Comparison of ENCODE assay signal across 18 cellular contexts in the genomic region with DNA sequence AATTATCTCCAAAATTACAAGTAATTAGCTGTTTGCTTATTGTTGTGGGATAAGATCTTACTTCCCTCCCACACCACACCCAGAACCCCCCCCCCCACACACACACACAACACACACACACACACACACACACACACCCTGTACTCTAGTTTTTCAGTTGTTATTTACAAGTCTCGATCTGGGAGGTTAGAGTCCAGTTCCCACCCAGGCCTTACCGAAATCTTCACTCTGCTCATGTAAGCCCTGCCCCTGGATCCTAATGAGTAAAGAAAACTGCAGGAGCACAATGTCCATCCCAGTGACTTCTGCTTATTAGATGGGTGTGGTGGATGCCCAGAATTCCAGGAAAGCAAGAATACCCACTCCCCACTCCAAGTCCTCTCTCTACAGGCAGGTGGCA. TPM values are rescaled to one million over a fixed set of nuclear protein-coding genes. Genes with fewer than 3 reads are reported as not detected.
A peak's percentile ranks its signal among the peaks of the same experiment; 100 is the strongest.
DNase-seq lines count a peak whose midpoint lies in the region; ATAC-seq and TF ChIP-seq lines count a peak whose summit lies in the region.
"Had no signal": no experiment of that assay in that cellular context is flagged by ENCODE, and none has a peak within 500 bp of the region (broad histone marks: within the 10 kb centered on the region; RNA-seq: fewer than 3 reads in every experiment).

No MANE protein-coding gene starts in this region.

- no peak overlapping the region for H3K9ac ChIP-seq in fibroblast of lung (ENCODE audit: insufficient read depth, low read length)
- H3K9ac ChIP-seq in rectal smooth muscle tissue (ENCODE audit: low read length), result no peak overlapping the region

- no peak for TF ChIP-seq CTCF in A673 (conservative IDR thresholded peaks at IDR 0.05; ENCODE audit: low read depth, low read length)
- TF ChIP-seq CTCF in RWPE2 (IDR thresholded peaks at IDR 0.05; ENCODE audit: poor library complexity, severe bottlenecking), result no peak
- no peak for TF ChIP-seq CTCF in fibroblast of lung (conservative IDR thresholded peaks at IDR 0.05 in 1 of 2, IDR thresholded peaks at IDR 0.05 in 1 of 2; ENCODE audit: low read depth in 1 of 2, low read length in 2 of 2)
- no peak for TF ChIP-seq CTCF in CD4-positive, alpha-beta T cell (IDR thresholded peaks at IDR 0.05)

- H3K36me3 ChIP-seq in A673 (ENCODE audit: insufficient read depth, low read length, poor library complexity, severe bottlenecking), result no peaks in the 10 kb centered on the region
- peaks cover 11% of the 10 kb centered on the region; the same call in 1 of the 2 replicates for H3K36me3 ChIP-seq in RWPE2 (ENCODE audit: low read depth)
- no peaks in the 10 kb centered on the region for H3K36me3 ChIP-seq in fibroblast of lung (ENCODE audit: control insufficient read depth, insufficient read depth, low read length)
- H3K36me3 ChIP-seq in rectal smooth muscle tissue (ENCODE audit: control insufficient read depth, insufficient read depth, low read length), result no peaks in the 10 kb centered on the region
- H3K36me3 ChIP-seq: ascending aorta had no signal

- no TSS peak for BruUV-seq in A673 (replicated peaks; lab: Mats Ljungman, UMichigan)

- H3K4me3 Mint-ChIP-seq in CD4-positive, alpha-beta T cell, result no peak overlapping the region
- H3K4me3 Mint-ChIP-seq: activated T-helper 17 cell treated with anti-CD3 and anti-CD28 coated beads, Interleukin-2, amount 50 U/mL, for 72 hours; naive thymus-derived CD4-positive, alpha-beta T cell had no signal

- no peak overlapping the region for H3K27ac Mint-ChIP-seq in CD4-positive, alpha-beta T cell
- H3K27ac Mint-ChIP-seq: activated T-helper 17 cell treated with anti-CD3 and anti-CD28 coated beads, Interleukin-2, amount 50 U/mL, for 72 hours had no signal

- H3K36me3 Mint-ChIP-seq in CD4-positive, alpha-beta T cell (ENCODE audit: low read depth), result no peaks in the 10 kb centered on the region
- H3K36me3 Mint-ChIP-seq: naive thymus-derived CD4-positive, alpha-beta T cell had no signal

- H3K4me1 ChIP-seq in A673 (ENCODE audit: insufficient read depth, low read length, poor library complexity, severe bottlenecking), result peaks cover 91% of the 10 kb centered on the region
- H3K4me1 ChIP-seq in RWPE2 (ENCODE audit: insufficient read depth, poor library complexity, severe bottlenecking), result peaks cover 54% of the 10 kb centered on the region
- peaks cover 37% of the 10 kb centered on the region for H3K4me1 ChIP-seq in fibroblast of lung (ENCODE audit: control insufficient read depth, extremely low read depth, insufficient read depth, low read length)
- peaks cover 24% of the 10 kb centered on the region for H3K4me1 ChIP-seq in rectal smooth muscle tissue (ENCODE audit: control insufficient read depth, insufficient read depth, low read length)

- no peak overlapping the region for H3K4me3 ChIP-seq in A673 (ENCODE audit: low read depth, low read length, poor library complexity, severe bottlenecking)
- H3K4me3 ChIP-seq in RWPE2 (ENCODE audit: severe bottlenecking), result no peak overlapping the region
- H3K4me3 ChIP-seq in fibroblast of lung (replicated peaks in 1 of 4; ENCODE audit: control extremely low read depth in 1 of 4, insufficient read depth in 1 of 4, low read depth in 3 of 4, low read length in 4 of 4), result no peak overlapping the region
- H3K4me3 ChIP-seq in rectal smooth muscle tissue (ENCODE audit: low read length), result no peak overlapping the region
- H3K4me3 ChIP-seq: ascending aorta had no signal

- peaks cover 97% of the 10 kb centered on the region for H3K79me2 ChIP-seq in fibroblast of lung (ENCODE audit: control insufficient read depth, insufficient read depth, low read length)

- no peaks in the 10 kb centered on the region for H3K9me3 Mint-ChIP-seq in CD4-positive, alpha-beta T cell
- H3K9me3 Mint-ChIP-seq: activated T-helper 17 cell treated with anti-CD3 and anti-CD28 coated beads, Interleukin-2, amount 50 U/mL, for 72 hours; naive thymus-derived CD4-positive, alpha-beta T cell had no signal

- intact Hi-C loops in A673 (cut with micrococcal nuclease; ENCODE audit: unreplicated experiment), result no loop called here
- intact Hi-C loops in CD4-positive, alpha-beta T cell (cut with DNase I, micrococcal nuclease), result no loop called here

- peaks cover 11% of the 10 kb centered on the region for H3K27me3 Mint-ChIP-seq in CD4-positive, alpha-beta T cell
- H3K27me3 Mint-ChIP-seq: activated T-helper 17 cell treated with anti-CD3 and anti-CD28 coated beads, Interleukin-2, amount 50 U/mL, for 72 hours had no signal

- POLR2A ChIA-PET in A673 (lab: Charles Lee; ENCODE audit: low non-redundant PET), result no interaction called here
- POLR2A ChIA-PET in CD4-positive, alpha-beta T cell (lab: Charles Lee), result no interaction called here

- H3K4me2 ChIP-seq in fibroblast of lung (ENCODE audit: extremely low read depth, insufficient read depth, low read length), result peak overlapping the region; percentile 9

- no peaks in the 10 kb centered on the region for H3K9me3 ChIP-seq in A673 (ENCODE audit: low read depth, low read length, poor library complexity, severe bottlenecking)
- no peaks in the 10 kb centered on the region for H3K9me3 ChIP-seq in RWPE2 (ENCODE audit: severe bottlenecking)
- no peaks in the 10 kb centered on the region for H3K9me3 ChIP-seq in fibroblast of lung (ENCODE audit: control insufficient read depth, insufficient read depth, low read depth, low read length)
- no peaks in the 10 kb centered on the region for H3K9me3 ChIP-seq in CD4-positive, alpha-beta T cell (ENCODE audit: control insufficient read depth, low read length)
- H3K9me3 ChIP-seq: ascending aorta had no signal

- H3K27me3 ChIP-seq in A673 (replicated peaks; ENCODE audit: insufficient read depth, low read depth, low read length, poor library complexity) (no peaks in the 10 kb centered on the region), RWPE2 (ENCODE audit: insufficient read depth, poor library complexity, severe bottlenecking) (no peaks in the 10 kb centered on the region), fibroblast of lung (ENCODE audit: control insufficient read depth, insufficient read depth, low read length) (no peaks in the 10 kb centered on the region), rectal smooth muscle tissue (ENCODE audit: control insufficient read depth, insufficient read depth, low read length) (no peaks in the 10 kb centered on the region)
- no peaks in the 10 kb centered on the region for H3K27me3 ChIP-seq in CD4-positive, alpha-beta T cell (ENCODE audit: control insufficient read depth, insufficient read depth, low read length)
- H3K27me3 ChIP-seq: ascending aorta, foreskin keratinocyte had no signal

- CTCF ChIA-PET in A673 (lab: Charles Lee), result no interaction called here
- CTCF ChIA-PET in CD4-positive, alpha-beta T cell (lab: Charles Lee), result no interaction called here

- ATAC-seq in RWPE2 (ENCODE audit: low read depth) (no peak), GM19351 (IDR thresholded peaks at IDR 0.05; ENCODE audit: unreplicated experiment) (no peak)
- no peak for ATAC-seq in CD4-positive, alpha-beta T cell (ENCODE audit: poor library complexity)

- DNase-seq in A673 (ENCODE audit: low spot score) (no peak), RWPE2 (ENCODE audit: low spot score) (no peak), fibroblast of lung (ENCODE audit: low read depth in 2 of 2) (no peak), DMS153 (lab: John Stamatoyannopoulos, UW) (no peak), DMS 273 (lab: John Stamatoyannopoulos, UW; ENCODE audit: unreplicated experiment) (no peak)
- no peak for DNase-seq in CD4-positive, alpha-beta T cell
- DNase-seq: activated CD4-positive, alpha-beta T cell treated with anti-CD3 and anti-CD28 coated beads, Interleukin-2, amount 50 U/mL, for 48 hours; effector CD4-positive, alpha-beta T cell; H7; naive thymus-derived CD4-positive, alpha-beta T cell; NCI-H2029; retina; stimulated activated naive CD4-positive, alpha-beta T cell treated with Interleukin-2 at 50 U/mL for 16 hours had no signal

- peak overlapping the region; percentile 73 for H3K27ac ChIP-seq in A673 (ENCODE audit: low read depth, low read length, poor library complexity, severe bottlenecking)
- H3K27ac ChIP-seq in RWPE2 (ENCODE audit: poor library complexity, severe bottlenecking), result peak overlapping the region; percentile 78
- H3K27ac ChIP-seq in fibroblast of lung (ENCODE audit: insufficient read depth, low read length), result peak overlapping the region; percentile 28
- peak overlapping the region; percentile 71 for H3K27ac ChIP-seq in rectal smooth muscle tissue (ENCODE audit: low read depth, low read length)
- H3K27ac ChIP-seq in CD4-positive, alpha-beta T cell (ENCODE audit: low read depth, low read length), result no peak overlapping the region
- H3K27ac ChIP-seq: ascending aorta, foreskin keratinocyte had no signal

- no peak overlapping the region for H2AFZ ChIP-seq in fibroblast of lung (ENCODE audit: low read length)

- H4K20me1 ChIP-seq in fibroblast of lung (ENCODE audit: control insufficient read depth, extremely low read depth, insufficient read depth, low read length), result no peaks in the 10 kb centered on the region

- H3K4me1 Mint-ChIP-seq in CD4-positive, alpha-beta T cell (ENCODE audit: low read depth), result no peaks in the 10 kb centered on the region
- H3K4me1 Mint-ChIP-seq: activated T-helper 17 cell treated with anti-CD3 and anti-CD28 coated beads, Interleukin-2, amount 50 U/mL, for 72 hours had no signal

RNA-seq across cellular contexts. Expression of a gene that starts 23.0 kb away (rescaled TPM):
- 45.7 and 48.7 TPM in 2 replicates for total RNA-seq in A673 (2021)
- total RNA-seq in fibroblast of lung, result 16.2 and 44.6 TPM in 2 replicates
- 22.0 and 25.2 TPM in 2 replicates for polyA plus RNA-seq in fibroblast of lung
- 19.6 and 23.0 TPM in 2 replicates for polyA plus RNA-seq in fibroblast of lung (2012)
- polyA minus RNA-seq in fibroblast of lung (ENCODE audit: low replicate concordance), result 38.8 and 44.0 TPM in 2 replicates
- not detected for total RNA-seq in CD4-positive, alpha-beta T cell
- polyA plus RNA-seq: naive thymus-derived CD4-positive, alpha-beta T cell had no signal

Comparison
In these comparisons a context has a peak if more than half of its experiments do, and no peak if none do; other contexts are left out.
1. RNA of a gene that starts 23.0 kb away (total RNA-seq): 45.7 to 48.7 TPM in A673 and 16.2 to 44.6 TPM in fibroblast of lung; not detected in CD4-positive, alpha-beta T cell; every median in the first group is over 10 times any median in the second.